ENCODE assay signal across 15 cellular contexts in genomic region chr20:3296256-3297095, GRCh38.
"Had no signal": no experiment of that assay in that cellular context is flagged by ENCODE, and none has a peak within 500 bp of the region (broad histone marks: within the 10 kb centered on the region; RNA-seq: fewer than 3 reads in every experiment).

No MANE protein-coding gene starts in this region.

- H3K27ac Mint-ChIP-seq: activated naive CD8-positive, alpha-beta T cell treated with anti-CD3 and anti-CD28 coated beads, Interleukin-2, amount 10 ng/mL, durations not matched to agents 7 days and 5 days; natural killer cell treated with Interleukin-12 subunit alpha and Interleukin-12 subunit beta and Interleukin-15 and Interleukin-18, amount 100 ng/mL, for 72 hours had no signal

- FAIRE-seq: frontal cortex, islet of Langerhans had no signal

- H3K4me1 ChIP-seq: psoas muscle, transverse colon had no signal

- DNase-seq: activated CD4-positive, CD25-positive, alpha-beta regulatory T cell treated with anti-CD3 and anti-CD28 coated beads, Interleukin-2, amount 50 U/mL, for 72 hours; activated naive CD4-positive, alpha-beta T cell; activated naive CD8-positive, alpha-beta T cell treated with anti-CD3 and anti-CD28 coated beads, Interleukin-2, amount 10 ng/mL, durations not matched to agents 7 days and 5 days; activated T-cell treated with anti-CD3 and anti-CD28 coated beads for 4 hours; anterior cingulate cortex; mesenchymal stem cell; psoas muscle; stimulated activated CD4-positive, alpha-beta T cell treated with anti-CD3 and anti-CD28 coated beads, Interleukin-2, amount 100 ng/mL, for 48 hours; stimulated activated naive CD4-positive, alpha-beta T cell; T-helper 1 cell; T1000; transverse colon had no signal

- ATAC-seq: natural killer cell treated with Interleukin-12 subunit alpha and Interleukin-12 subunit beta and Interleukin-15 and Interleukin-18, amount 100 ng/mL, for 72 hours had no signal

- H3K36me3 Mint-ChIP-seq: natural killer cell treated with Interleukin-12 subunit alpha and Interleukin-12 subunit beta and Interleukin-15 and Interleukin-18, amount 100 ng/mL, for 72 hours had no signal

- H3K27me3 Mint-ChIP-seq: activated naive CD8-positive, alpha-beta T cell treated with anti-CD3 and anti-CD28 coated beads, Interleukin-2, amount 10 ng/mL, durations not matched to agents 7 days and 5 days; natural killer cell treated with Interleukin-12 subunit alpha and Interleukin-12 subunit beta and Interleukin-15 and Interleukin-18, amount 100 ng/mL, for 72 hours had no signal

- H3K4me1 Mint-ChIP-seq: activated naive CD8-positive, alpha-beta T cell treated with anti-CD3 and anti-CD28 coated beads, Interleukin-2, amount 10 ng/mL, durations not matched to agents 7 days and 5 days had no signal

- H3K9me3 Mint-ChIP-seq: activated naive CD8-positive, alpha-beta T cell treated with anti-CD3 and anti-CD28 coated beads, Interleukin-2, amount 10 ng/mL, durations not matched to agents 7 days and 5 days; natural killer cell treated with Interleukin-12 subunit alpha and Interleukin-12 subunit beta and Interleukin-15 and Interleukin-18, amount 100 ng/mL, for 72 hours had no signal

- H3K9me3 ChIP-seq: psoas muscle, transverse colon had no signal

- H3K4me3 Mint-ChIP-seq: activated naive CD8-positive, alpha-beta T cell treated with anti-CD3 and anti-CD28 coated beads, Interleukin-2, amount 10 ng/mL, durations not matched to agents 7 days and 5 days; natural killer cell treated with Interleukin-12 subunit alpha and Interleukin-12 subunit beta and Interleukin-15 and Interleukin-18, amount 100 ng/mL, for 72 hours had no signal

- H3K27ac ChIP-seq: psoas muscle, transverse colon had no signal

- H3K4me3 ChIP-seq: psoas muscle, transverse colon had no signal
